In the genomic region with DNA sequence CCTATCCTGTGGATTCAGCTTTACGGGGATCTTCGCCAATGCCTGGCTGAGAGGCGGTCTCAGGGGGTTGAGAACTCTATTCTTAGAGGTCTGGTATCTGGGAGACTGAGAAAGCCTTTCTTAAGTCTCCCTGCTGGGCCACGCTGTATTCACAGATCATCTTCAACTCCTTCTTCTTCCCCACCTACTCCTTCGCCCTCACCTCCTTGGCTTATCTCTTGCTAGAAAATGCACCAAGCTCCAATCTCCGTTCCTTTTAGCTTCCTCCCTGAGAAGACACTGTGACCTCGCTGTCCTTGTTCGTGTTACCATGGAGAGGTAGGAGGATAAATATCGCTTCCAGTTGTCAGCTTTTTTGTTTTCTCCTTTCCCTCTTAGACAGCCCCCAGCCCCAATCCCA, we compare ENCODE assay signal across 10 cellular contexts. TPM values are rescaled to one million over a fixed set of nuclear protein-coding genes. Genes with fewer than 3 reads are reported as not detected.
A peak's percentile ranks its signal among the peaks of the same experiment; 100 is the strongest.
DNase-seq lines count a peak whose midpoint lies in the region; ATAC-seq, FAIRE-seq and TF ChIP-seq lines count a peak whose summit lies in the region.
"Had no signal": no experiment of that assay in that cellular context is flagged by ENCODE, and none has a peak within 500 bp of the region (broad histone marks: within the 10 kb centered on the region; RNA-seq: fewer than 3 reads in every experiment).

No MANE protein-coding gene starts in this region.

- dilution Hi-C loops in mammary epithelial cell (cut with HindIII; ENCODE audit: low sequenced_read_pairs) (no loop called here), keratinocyte (cut with MboI; ENCODE audit: extremely low pct_ligation_motif_present, low sequenced_read_pairs) (no loop called here)

- H3K4me3 ChIP-seq in mammary epithelial cell (replicated peaks in 1 of 3; ENCODE audit: insufficient read depth in 1 of 3, low read depth in 2 of 3, low read length in 3 of 3) (peak overlapping the region; percentile 13 to 31 (median 23)), keratinocyte (ENCODE audit: control insufficient read depth in 2 of 3, extremely low read depth in 1 of 3, insufficient read depth in 2 of 3, low read depth in 1 of 3, low read length in 3 of 3) (no peak overlapping the region), stomach smooth muscle (ENCODE audit: low read length in 2 of 2) (peak overlapping the region; percentile 73 to 76)

- no peak for TF ChIP-seq CTCF in mammary epithelial cell (conservative IDR thresholded peaks at IDR 0.05 in 1 of 2, IDR thresholded peaks at IDR 0.05 in 1 of 2; ENCODE audit: extremely low read depth in 1 of 2, insufficient read depth in 1 of 2, low read depth in 1 of 2, low read length in 2 of 2)
- TF ChIP-seq CTCF in keratinocyte (optimal IDR thresholded peaks at IDR 0.05 in 1 of 3, IDR thresholded peaks at IDR 0.05 in 1 of 3, conservative IDR thresholded peaks at IDR 0.05 in 1 of 3; ENCODE audit: extremely low read depth in 1 of 3, insufficient read depth in 2 of 3, low read length in 3 of 3), result no peak

- H3K4me2 ChIP-seq in mammary epithelial cell (ENCODE audit: insufficient read depth, low read depth, low read length) (peak overlapping the region; percentile 61), keratinocyte (ENCODE audit: control insufficient read depth, extremely low read depth, insufficient read depth, low read depth, low read length) (peak overlapping the region; percentile 61)

- H3K27ac ChIP-seq in mammary epithelial cell (ENCODE audit: insufficient read depth, low read depth, low read length) (no peak overlapping the region), keratinocyte (ENCODE audit: control insufficient read depth, insufficient read depth, low read length) (no peak overlapping the region), stomach smooth muscle (ENCODE audit: low read length) (no peak overlapping the region)

- H3K9me3 ChIP-seq in mammary epithelial cell (replicated peaks; ENCODE audit: insufficient read depth, low read length) (no peaks in the 10 kb centered on the region), keratinocyte (ENCODE audit: control insufficient read depth, low read depth, low read length) (no peaks in the 10 kb centered on the region), stomach smooth muscle (ENCODE audit: control insufficient read depth in 2 of 2, low read length in 2 of 2) (no peaks in the 10 kb centered on the region)

- H3K27me3 ChIP-seq in mammary epithelial cell (ENCODE audit: insufficient read depth, low read length), result no peaks in the 10 kb centered on the region
- no peaks in the 10 kb centered on the region for H3K27me3 ChIP-seq in keratinocyte (ENCODE audit: control insufficient read depth, extremely low read depth, insufficient read depth, low read length)
- peaks cover 0 to 10% of the 10 kb centered on the region in 2 donors for H3K27me3 ChIP-seq in stomach smooth muscle (ENCODE audit: control insufficient read depth in 1 of 2, insufficient read depth in 2 of 2, low read length in 2 of 2)

- no TSS peak for BruUV-seq in mammary epithelial cell (replicated peaks; lab: Mats Ljungman, UMichigan)

- no peak overlapping the region for H3K9ac ChIP-seq in mammary epithelial cell (ENCODE audit: insufficient read depth, low read length)
- no peak overlapping the region for H3K9ac ChIP-seq in keratinocyte (ENCODE audit: control insufficient read depth, extremely low read depth, insufficient read depth, low read length)
- no peak overlapping the region for H3K9ac ChIP-seq in stomach smooth muscle (ENCODE audit: low read length in 2 of 2)

- WGBS in mammary epithelial cell (ENCODE audit: low coverage, missing lambda C conversion rate), result 52% methylated on average over 7 of the region's 9 CpGs

- H3K79me2 ChIP-seq in mammary epithelial cell (ENCODE audit: insufficient read depth, low read length) (peaks cover 16% of the 10 kb centered on the region), keratinocyte (ENCODE audit: control insufficient read depth, insufficient read depth, low read length) (no peaks in the 10 kb centered on the region)

- no peaks in the 10 kb centered on the region for H3K36me3 ChIP-seq in mammary epithelial cell (ENCODE audit: insufficient read depth, low read length)
- H3K36me3 ChIP-seq in keratinocyte (ENCODE audit: control insufficient read depth in 2 of 2, extremely low read depth in 1 of 2, insufficient read depth in 2 of 2, low read length in 2 of 2), result peaks cover 0 to 1% of the 10 kb centered on the region in 2 experiments
- no peaks in the 10 kb centered on the region for H3K36me3 ChIP-seq in stomach smooth muscle (ENCODE audit: control insufficient read depth in 2 of 2, insufficient read depth in 2 of 2, low read length in 2 of 2)

- in situ Hi-C loops in mammary epithelial cell (cut with MboI; ENCODE audit: low sequenced_read_pairs in 2 of 2), result no loop called here

- FAIRE-seq in keratinocyte (lab: Jason Lieb, UNC), result no peak

- CTCF ChIA-PET in mammary epithelial cell (lab: Charles Lee; ENCODE audit: low non-redundant PET), result no interaction called here

- DNase-seq in NCI-H748 (lab: John Stamatoyannopoulos, UW; ENCODE audit: unreplicated experiment) (peak; percentile 15), NCI-H748 treated with DMSO at 0.1 percent for 48 hours (lab: John Stamatoyannopoulos, UW) (no peak), mammary epithelial cell (no peak), keratinocyte (ENCODE audit: low read depth, low spot score) (no peak)
- DNase-seq in activated effector memory CD4-positive, alpha-beta T cell treated with Interleukin-2 at 50 U/mL for 16 hours, result no peak
- DNase-seq: 8988T, kidney glomerular epithelial cell had no signal

- H2AFZ ChIP-seq in mammary epithelial cell (ENCODE audit: low read depth, low read length) (peak overlapping the region; percentile 84), keratinocyte (ENCODE audit: control insufficient read depth, low read length) (peak overlapping the region; percentile 7)

- H4K20me1 ChIP-seq in mammary epithelial cell (ENCODE audit: insufficient read depth, low read length) (no peaks in the 10 kb centered on the region), keratinocyte (ENCODE audit: control insufficient read depth, extremely low read depth, insufficient read depth, low read length) (no peaks in the 10 kb centered on the region)

- H3K9me1 ChIP-seq in keratinocyte (ENCODE audit: control insufficient read depth, extremely low read depth, insufficient read depth, low read length), result no peaks in the 10 kb centered on the region

- intact Hi-C loops in mammary epithelial cell (cut with micrococcal nuclease), result loop anchor here (2.0 to 10.0 kb wide), 2 partner anchors 327 to 497 kb away; partner anchors contain the start of gene NBDY

- H3K4me1 ChIP-seq in mammary epithelial cell (ENCODE audit: insufficient read depth, low read length), result peaks cover 3% of the 10 kb centered on the region
- peaks cover 3% of the 10 kb centered on the region for H3K4me1 ChIP-seq in keratinocyte (ENCODE audit: control insufficient read depth, extremely low read depth, insufficient read depth, low read length)
- no peaks in the 10 kb centered on the region for H3K4me1 ChIP-seq in stomach smooth muscle (ENCODE audit: control insufficient read depth, insufficient read depth, low read length)

- no peak for ATAC-seq in GM21515 (IDR thresholded peaks at IDR 0.05; ENCODE audit: unreplicated experiment)
- ATAC-seq in GM18907 (IDR thresholded peaks at IDR 0.05; ENCODE audit: unreplicated experiment), result no peak

RNA-seq across cellular contexts. Expression of gene KLF8, which starts 0.5 kb away (rescaled TPM):
- total RNA-seq in mammary epithelial cell, result 10 to 100 TPM; 15.6 to 22.0 TPM
- polyA plus RNA-seq in mammary epithelial cell (14.3 TPM), keratinocyte (14.3 to 24.7 TPM (median 17.0 TPM) in 3 replicates)
- polyA minus RNA-seq in mammary epithelial cell (4.9 TPM), keratinocyte (16.3 to 41.4 TPM (median 37.7 TPM) in 3 replicates)
- 5.6 TPM for polyA plus RNA-seq in keratinocyte (2011; ENCODE audit: low read depth)
- polyA plus RNA-seq in keratinocyte (2011; cell fraction: cytosol; rRNA removed), result 11.2 and 14.7 TPM in 2 replicates
- 63.6 and 72.5 TPM in 2 replicates for polyA plus RNA-seq in keratinocyte (2011; cell fraction: nucleus; rRNA removed)
- 6.1 and 6.3 TPM in 2 replicates for polyA plus RNA-seq in keratinocyte (2012; ENCODE audit: low replicate concordance)
- 16.1 TPM for polyA minus RNA-seq in keratinocyte (2011; cell fraction: cytosol; rRNA and poly(A)+ RNA removed)
- polyA minus RNA-seq in keratinocyte (2011; cell fraction: nucleus; rRNA and poly(A)+ RNA removed), result 18.7 and 33.5 TPM in 2 replicates

Comparison
In these comparisons a context has a peak if more than half of its experiments do, and no peak if none do; other contexts are left out.
1. H3K4me3 ChIP-seq: peak in mammary epithelial cell (3 of 3) and stomach smooth muscle (2 of 2); none in keratinocyte (0 of 3).